ENCODE assay signal across 9 cellular contexts in genomic region chr5:134240421-134240962, GRCh38. TPM values are rescaled to one million over a fixed set of nuclear protein-coding genes. Genes with fewer than 3 reads are reported as not detected.
A peak's percentile ranks its signal among the peaks of the same experiment; 100 is the strongest.
DNase-seq lines count a peak whose midpoint lies in the region; ATAC-seq, FAIRE-seq and TF ChIP-seq lines count a peak whose summit lies in the region.
"Had no signal": no experiment of that assay in that cellular context is flagged by ENCODE, and none has a peak within 500 bp of the region (broad histone marks: within the 10 kb centered on the region; RNA-seq: fewer than 3 reads in every experiment).

No MANE protein-coding gene starts in this region.

- intact Hi-C loops in HepG2 (cut with micrococcal nuclease; ENCODE audit: unreplicated experiment) (loop anchor here (2.0 to 5.0 kb wide), 2 partner anchors 14 to 47 kb away; partner anchors contain the start of gene PPP2CA), transverse colon (cut with DNase I; ENCODE audit: low total_unique reads) (no loop called here)

- TF ChIP-seq RAD21 in HepG2 (CRISPR knock-in tag; IDR thresholded peaks at IDR 0.05): no peak

- H3K4me3 ChIP-seq in HepG2 (replicated peaks in 1 of 3; ENCODE audit: insufficient read depth in 1 of 3, low read depth in 2 of 3, low read length in 3 of 3) (peak overlapping the region in 2 of 3 experiments; percentile 37 to 38; a peak in 2 of 6 replicates), transverse colon (no peak overlapping the region)

- H4K20me1 ChIP-seq in HepG2 (ENCODE audit: insufficient read depth, low read length): no peaks in the 10 kb centered on the region

- peaks cover 22% of the 10 kb centered on the region for H3K4me1 Mint-ChIP-seq in chondrocyte (ENCODE audit: low read depth)

- no peak for FAIRE-seq in HepG2 (lab: Jason Lieb, UNC)
- FAIRE-seq: H54 had no signal

- H3K79me2 ChIP-seq in HepG2 (ENCODE audit: insufficient read depth, low read length): no peaks in the 10 kb centered on the region

- H2AFZ ChIP-seq in HepG2 (ENCODE audit: low read length): no peak overlapping the region

- in situ Hi-C loops in HepG2 (cut with HindIII; ENCODE audit: extremely low pct_ligation_motif_present, low pct_unique_long_range_greater_than_20kb): no loop called here
- in situ Hi-C loops in transverse colon (cut with MboI; ENCODE audit: low pct_ligation_motif_present in 1 of 4, low pct_unique_long_range_greater_than_20kb in 1 of 4, low sequenced_read_pairs in 3 of 4): no loop called here

- H3K4me2 ChIP-seq in HepG2 (ENCODE audit: low read depth, low read length): peak overlapping the region; percentile 70

- H3K27ac ChIP-seq in HepG2 (ENCODE audit: extremely low read length, insufficient read depth, low read length): no peak overlapping the region
- H3K27ac ChIP-seq in transverse colon: peak overlapping the region; percentile 16 to 56 (median 32)

- H3K9me3 ChIP-seq in HepG2 (ENCODE audit: low read length) (no peaks in the 10 kb centered on the region), transverse colon (no peaks in the 10 kb centered on the region)

- POLR2A ChIA-PET in HepG2 (lab: Yijun Ruan, JAX): no interaction called here

- no TSS peak for BruUV-seq in HepG2 (replicated peaks; lab: Mats Ljungman, UMichigan)

- WGBS in HepG2 (ENCODE audit: low lambda C conversion rate): 1% methylated on average over 7 of the region's 7 CpGs
- WGBS in transverse colon (ENCODE audit: low coverage in 1 of 2), 2 donors: 37 to 46% methylated on average over 7 of the region's 7 CpGs

- H3K9ac ChIP-seq in HepG2 (ENCODE audit: insufficient read depth, low read depth, low read length): peak overlapping the region; percentile 35; the same call in 1 of the 2 replicates

- no peaks in the 10 kb centered on the region for H3K36me3 Mint-ChIP-seq in chondrocyte (ENCODE audit: low read depth)

- H3K4me1 ChIP-seq in HepG2 (ENCODE audit: insufficient read depth, low read length): peaks cover 44% of the 10 kb centered on the region
- peaks cover 0 to 15% (median 5%) of the 10 kb centered on the region in 4 donors for H3K4me1 ChIP-seq in transverse colon

- peak overlapping the region; percentile 46 for H3K4me3 Mint-ChIP-seq in chondrocyte (ENCODE audit: unreplicated experiment)

- H3K9me3 Mint-ChIP-seq in chondrocyte (ENCODE audit: low read depth): no peaks in the 10 kb centered on the region

- ATAC-seq in HepG2 (peak; percentile 65), GM18858 (IDR thresholded peaks at IDR 0.05; ENCODE audit: unreplicated experiment) (no peak)

- peak overlapping the region; percentile 79 for H3K27ac Mint-ChIP-seq in chondrocyte (ENCODE audit: unreplicated experiment)

- H3K27me3 Mint-ChIP-seq in chondrocyte (ENCODE audit: low read depth): peaks cover 4% of the 10 kb centered on the region

- DNase-seq in NCI-H345 (lab: John Stamatoyannopoulos, UW): peak; percentile 11
- DNase-seq in NCI-H345 treated with DMSO at 0.1 percent for 48 hours (lab: John Stamatoyannopoulos, UW; ENCODE audit: unreplicated experiment): no peak
- no peak for DNase-seq in chondrocyte (ENCODE audit: low spot score)
- DNase-seq in HepG2 (ENCODE audit: low spot score): peak; percentile 44
- DNase-seq in transverse colon: no peak
- no peak for DNase-seq in SK-N-DZ (ENCODE audit: low spot score)
- DNase-seq in EL: no peak

- no peak for TF ChIP-seq POLR2A in HepG2 (IDR thresholded peaks at IDR 0.05; ENCODE audit: insufficient read depth in 1 of 2, low read depth in 2 of 2, low read length in 2 of 2)
- TF ChIP-seq POLR2A in transverse colon (IDR thresholded peaks at IDR 0.05): no peak

- CTCF ChIA-PET in HepG2 (lab: Yijun Ruan, JAX; ENCODE audit: low intra/inter-chr PET ratio, low total read pairs): no interaction called here

- TF ChIP-seq CTCF in chondrocyte (IDR thresholded peaks at IDR 0.05): no peak
- TF ChIP-seq CTCF in HepG2 (CRISPR knock-in tag; IDR thresholded peaks at IDR 0.05): no peak
- TF ChIP-seq CTCF in transverse colon (IDR thresholded peaks at IDR 0.05): no peak

- H3K27me3 ChIP-seq in HepG2 (ENCODE audit: control insufficient read depth in 1 of 2, insufficient read depth in 2 of 2, low read length in 2 of 2): no peaks in the 10 kb centered on the region
- no peaks in the 10 kb centered on the region for H3K27me3 ChIP-seq in transverse colon

- H3K36me3 ChIP-seq in HepG2 (replicated peaks in 1 of 2; ENCODE audit: control insufficient read depth in 1 of 2, insufficient read depth in 2 of 2, low read length in 2 of 2) (no peaks in the 10 kb centered on the region), transverse colon (no peaks in the 10 kb centered on the region)

- no peak for TF ChIP-seq EP300 in HepG2 (IDR thresholded peaks at IDR 0.05; ENCODE audit: low read depth in 2 of 2, low read length in 2 of 2)
- TF ChIP-seq EP300 in HepG2 (CRISPR knock-in tag; IDR thresholded peaks at IDR 0.05; ENCODE audit: borderline replicate concordance): no peak
- no peak for TF ChIP-seq EP300 in transverse colon (IDR thresholded peaks at IDR 0.05; ENCODE audit: low read depth)

TF ChIP-seq in HepG2, 621 proteins besides CTCF, POLR2A, EP300 and RAD21 (continues in another document):
- TF ChIP-seq MAFK (conservative IDR thresholded peaks at IDR 0.05 in 1 of 2, IDR thresholded peaks at IDR 0.05 in 1 of 2; ENCODE audit: low read length in 2 of 2): peak; percentile 84 to 90
- no peak for TF ChIP-seq ZNF605 (CRISPR knock-in tag; IDR thresholded peaks at IDR 0.05)
- TF ChIP-seq RFX5 (IDR thresholded peaks at IDR 0.05; ENCODE audit: low read depth, low read length): peak; percentile 98
- TF ChIP-seq ZNF10 (CRISPR knock-in tag; IDR thresholded peaks at IDR 0.05; ENCODE audit: borderline replicate concordance, low read depth): no peak
- TF ChIP-seq PHF5A (CRISPR knock-in tag; IDR thresholded peaks at IDR 0.05; ENCODE audit: low read depth, unreplicated experiment): no peak
- no peak for TF ChIP-seq GTF2F1 (IDR thresholded peaks at IDR 0.05; ENCODE audit: low read length)
- TF ChIP-seq KDM2A (CRISPR knock-in tag; IDR thresholded peaks at IDR 0.05; ENCODE audit: borderline replicate concordance, low read depth): no peak
- TF ChIP-seq MAFF (IDR thresholded peaks at IDR 0.05; ENCODE audit: low read depth, low read length): peak; percentile 80
- no peak for TF ChIP-seq WIZ (CRISPR knock-in tag; IDR thresholded peaks at IDR 0.05)
- TF ChIP-seq ZNF350 (CRISPR knock-in tag; IDR thresholded peaks at IDR 0.05; ENCODE audit: borderline replicate concordance, low read depth): no peak
- TF ChIP-seq ZIK1 (CRISPR knock-in tag; IDR thresholded peaks at IDR 0.05; ENCODE audit: borderline replicate concordance, low read depth): no peak

RNA-seq across cellular contexts. Expression of gene PPP2CA, which starts 14.6 kb away (rescaled TPM):
- total RNA-seq in chondrocyte (109 to 113 TPM (median 113 TPM) in 3 replicates), HepG2 (2016; rRNA removed; fragmentation: Illumina TruSeq; extraction: Trizol) (171 and 233 TPM in 2 replicates), transverse colon (100 to 1,000 TPM in 3 of 4 donors, 10 to 100 TPM in 1; 30.4 to 198 (median 147) TPM)
- total RNA-seq in HepG2 (2016; cell fraction: cytosol; rRNA removed; fragmentation: Illumina TruSeq; extraction: Trizol; ENCODE audit: low read depth): 21.6 and 28.6 TPM in 2 replicates
- 162 and 226 TPM in 2 replicates for total RNA-seq in HepG2 (2016; cell fraction: insoluble cytoplasmic fraction; rRNA removed; fragmentation: Illumina TruSeq; extraction: Trizol)
- total RNA-seq in HepG2 (2016; cell fraction: membrane; rRNA removed; fragmentation: Illumina TruSeq; extraction: Trizol): 47.0 and 51.3 TPM in 2 replicates
- 47.7 and 59.2 TPM in 2 replicates for total RNA-seq in HepG2 (2016; cell fraction: nucleus; rRNA removed; fragmentation: Illumina TruSeq; extraction: Trizol)
- 58.8 and 82.4 TPM in 2 replicates for polyA plus RNA-seq in HepG2 (2011; rRNA removed)
- 55.3 and 74.3 TPM in 2 replicates for polyA plus RNA-seq in HepG2 (2011; cell fraction: cytosol; rRNA removed)
- polyA plus RNA-seq in HepG2 (2011; cell fraction: nucleus; rRNA removed): 25.5 and 29.5 TPM in 2 replicates
- polyA plus RNA-seq in HepG2 (2012): 83.8 and 93.7 TPM in 2 replicates
- polyA plus RNA-seq in HepG2 (2016; cell fraction: cytosol; fragmentation: Illumina TruSeq; extraction: Trizol; ENCODE audit: low read depth): 12.3 and 12.6 TPM in 2 replicates
- polyA plus RNA-seq in HepG2 (2016; cell fraction: insoluble cytoplasmic fraction; fragmentation: Illumina TruSeq; extraction: Trizol; ENCODE audit: low read depth): 264 and 283 TPM in 2 replicates
- polyA plus RNA-seq in HepG2 (2016; cell fraction: membrane; fragmentation: Illumina TruSeq; extraction: Trizol; ENCODE audit: low read depth): 21.0 and 27.2 TPM in 2 replicates
- polyA plus RNA-seq in HepG2 (2016; cell fraction: nucleus; fragmentation: Illumina TruSeq; extraction: Trizol; ENCODE audit: insufficient read depth, low read depth): 87.6 and 93.0 TPM in 2 replicates
- polyA minus RNA-seq in HepG2 (2011; rRNA and poly(A)+ RNA removed; ENCODE audit: low replicate concordance): 21.1 and 47.5 TPM in 2 replicates
- polyA minus RNA-seq in HepG2 (2011; cell fraction: cytosol; rRNA and poly(A)+ RNA removed): 77.8 and 82.7 TPM in 2 replicates
- polyA minus RNA-seq in HepG2 (2011; cell fraction: nucleus; rRNA and poly(A)+ RNA removed): 39.3 and 42.2 TPM in 2 replicates
- polyA plus RNA-seq in SK-N-DZ (2014; cell fraction: cytosol; rRNA removed): 150 and 162 TPM in 2 replicates
- 79.7 and 108 TPM in 2 replicates for polyA plus RNA-seq in SK-N-DZ (2014; cell fraction: nucleus; rRNA removed)

Comparison
In these comparisons a context has a peak if more than half of its experiments do, and no peak if none do; other contexts are left out.
1. DNase-seq: peak in NCI-H345 (single experiment) and HepG2 (single experiment); none in NCI-H345 treated with DMSO at 0.1 percent for 48 hours (single experiment), chondrocyte (single experiment), transverse colon (single experiment), SK-N-DZ (single experiment) and EL (single experiment).
2. H3K4me3 ChIP-seq: peak in HepG2 (2 of 3); none in transverse colon (0 of 4).